In the genomic region with DNA sequence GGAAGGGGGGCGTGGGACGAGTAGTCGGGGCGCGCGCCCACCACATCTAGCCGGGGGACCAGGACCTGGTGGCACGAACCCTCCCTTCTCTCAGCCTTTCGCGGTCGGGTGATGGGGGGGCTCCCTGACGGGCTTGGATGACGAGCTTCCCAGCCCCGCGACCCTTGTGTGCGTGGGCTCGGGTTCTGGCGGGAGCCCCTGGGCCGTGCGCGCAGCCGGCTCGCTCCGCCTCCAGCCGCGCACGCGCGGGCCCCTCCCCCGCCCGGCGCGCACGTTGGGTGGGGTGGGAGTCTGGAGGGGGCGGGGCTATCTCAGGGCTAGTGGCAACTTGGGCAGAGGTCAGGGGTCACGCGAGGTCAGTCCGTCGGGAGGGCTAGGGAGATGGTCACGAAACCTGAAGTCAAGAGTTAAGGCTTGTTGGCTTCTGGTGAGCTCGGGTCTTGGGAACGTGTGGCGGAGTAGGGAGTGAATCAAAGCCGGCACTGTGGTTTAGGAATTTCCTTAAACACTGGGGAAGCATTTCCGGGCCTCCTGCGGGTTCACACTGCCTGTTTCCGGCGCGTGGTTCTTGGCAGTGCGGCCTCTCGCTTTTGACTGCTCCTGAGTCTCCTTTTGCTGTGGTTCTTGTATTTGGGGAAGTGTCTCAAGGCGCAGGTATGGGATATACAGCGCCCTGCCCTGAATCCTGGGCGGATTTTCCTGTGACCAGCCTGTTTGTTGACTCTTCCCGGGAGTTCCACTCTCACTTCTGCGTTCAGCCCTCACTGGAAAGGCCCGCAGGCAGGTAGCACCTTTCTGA, we compare ENCODE assay signal across 1 cellular context.
TF ChIP-seq lines count a peak whose summit lies in the region.

Gene SRCAP, plus strand, starts transcription at position 356 of the 799 bp plus-strand sequence. CDS start 1,654 bp downstream, outside the sequence.

TF ChIP-seq in HepG2, 621 proteins besides CTCF, POLR2A, EP300 and RAD21 (continued from another document and continues in another):
- TF ChIP-seq SNAPC4 (CRISPR knock-in tag; IDR thresholded peaks at IDR 0.05) = no peak
- no peak for TF ChIP-seq DPF2 (CRISPR knock-in tag; IDR thresholded peaks at IDR 0.05; ENCODE audit: borderline replicate concordance, low read depth)
- TF ChIP-seq MTA1 (CRISPR knock-in tag; IDR thresholded peaks at IDR 0.05; ENCODE audit: borderline replicate concordance) = 0 out of 2 replicates have a peak, but pooled peaks have one; percentile 34
- TF ChIP-seq ZSCAN5A (CRISPR knock-in tag; IDR thresholded peaks at IDR 0.05; ENCODE audit: borderline replicate concordance) = 0 out of 2 replicates have a peak, but pooled peaks have one; percentile 7
- TF ChIP-seq XRCC5 (optimal IDR thresholded peaks at IDR 0.05; ENCODE audit: low read length) = no peak
- TF ChIP-seq DMAP1 (CRISPR knock-in tag; IDR thresholded peaks at IDR 0.05) = no peak; the same call in 1 of the 2 replicates
- TF ChIP-seq RFX5 (IDR thresholded peaks at IDR 0.05; ENCODE audit: low read depth, low read length) = peak; percentile 37; the same call in 1 of the 2 replicates
- TF ChIP-seq ZNF484 (CRISPR knock-in tag; IDR thresholded peaks at IDR 0.05; ENCODE audit: borderline replicate concordance, low read depth) = no peak
- TF ChIP-seq, protein P1, sequence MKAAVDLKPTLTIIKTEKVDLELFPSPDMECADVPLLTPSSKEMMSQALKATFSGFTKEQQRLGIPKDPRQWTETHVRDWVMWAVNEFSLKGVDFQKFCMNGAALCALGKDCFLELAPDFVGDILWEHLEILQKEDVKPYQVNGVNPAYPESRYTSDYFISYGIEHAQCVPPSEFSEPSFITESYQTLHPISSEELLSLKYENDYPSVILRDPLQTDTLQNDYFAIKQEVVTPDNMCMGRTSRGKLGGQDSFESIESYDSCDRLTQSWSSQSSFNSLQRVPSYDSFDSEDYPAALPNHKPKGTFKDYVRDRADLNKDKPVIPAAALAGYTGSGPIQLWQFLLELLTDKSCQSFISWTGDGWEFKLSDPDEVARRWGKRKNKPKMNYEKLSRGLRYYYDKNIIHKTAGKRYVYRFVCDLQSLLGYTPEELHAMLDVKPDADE (CRISPR knock-in tag; IDR thresholded peaks at IDR 0.05) = peak; percentile 85; the same call in 1 of the 2 replicates
- TF ChIP-seq IKZF1 (IDR thresholded peaks at IDR 0.05) = no peak
- TF ChIP-seq ZFP62 (CRISPR knock-in tag; IDR thresholded peaks at IDR 0.05) = no peak
- TF ChIP-seq ZNF329 (CRISPR knock-in tag; IDR thresholded peaks at IDR 0.05; ENCODE audit: low read depth) = peak; percentile 39; the same call in 1 of the 2 replicates
- no peak for TF ChIP-seq RBAK (CRISPR knock-in tag; IDR thresholded peaks at IDR 0.05)
- TF ChIP-seq ZNF431 (CRISPR knock-in tag; IDR thresholded peaks at IDR 0.05; ENCODE audit: borderline replicate concordance, low read depth) = peak; percentile 2; the same call in 1 of the 2 replicates
- TF ChIP-seq BRF2 (CRISPR knock-in tag; IDR thresholded peaks at IDR 0.05) = peak; percentile 47; the same call in 1 of the 2 replicates
- TF ChIP-seq ZFYVE20 (CRISPR knock-in tag; IDR thresholded peaks at IDR 0.05; ENCODE audit: borderline replicate concordance, low read depth) = no peak; the same call in 1 of the 2 replicates
- no peak for TF ChIP-seq ZNF510 (CRISPR knock-in tag; IDR thresholded peaks at IDR 0.05; ENCODE audit: low read depth)
- TF ChIP-seq NR1H2 (CRISPR knock-in tag; IDR thresholded peaks at IDR 0.05; ENCODE audit: borderline replicate concordance, low read depth) = peak; percentile 16; the same call in 1 of the 2 replicates
- peak; percentile 41; the same call in 1 of the 2 replicates for TF ChIP-seq ZNF142 (CRISPR knock-in tag; IDR thresholded peaks at IDR 0.05)
- TF ChIP-seq, protein P2, sequence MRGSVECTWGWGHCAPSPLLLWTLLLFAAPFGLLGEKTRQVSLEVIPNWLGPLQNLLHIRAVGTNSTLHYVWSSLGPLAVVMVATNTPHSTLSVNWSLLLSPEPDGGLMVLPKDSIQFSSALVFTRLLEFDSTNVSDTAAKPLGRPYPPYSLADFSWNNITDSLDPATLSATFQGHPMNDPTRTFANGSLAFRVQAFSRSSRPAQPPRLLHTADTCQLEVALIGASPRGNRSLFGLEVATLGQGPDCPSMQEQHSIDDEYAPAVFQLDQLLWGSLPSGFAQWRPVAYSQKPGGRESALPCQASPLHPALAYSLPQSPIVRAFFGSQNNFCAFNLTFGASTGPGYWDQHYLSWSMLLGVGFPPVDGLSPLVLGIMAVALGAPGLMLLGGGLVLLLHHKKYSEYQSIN (CRISPR knock-in tag; IDR thresholded peaks at IDR 0.05; ENCODE audit: borderline replicate concordance) = no peak
- 0 out of 2 replicates have a peak, but pooled peaks have one; percentile 46 for TF ChIP-seq HIVEP1 (CRISPR knock-in tag; IDR thresholded peaks at IDR 0.05)
- no peak for TF ChIP-seq PHB2 (IDR thresholded peaks at IDR 0.05; ENCODE audit: partially characterized antibody)
- no peak for TF ChIP-seq ZNF382 (CRISPR knock-in tag; IDR thresholded peaks at IDR 0.05; ENCODE audit: borderline replicate concordance)
- no peak for TF ChIP-seq ATF1 (CRISPR knock-in tag; IDR thresholded peaks at IDR 0.05)
- TF ChIP-seq NFIC (IDR thresholded peaks at IDR 0.05; ENCODE audit: low read length) = no peak; the same call in 1 of the 2 replicates
- peak; percentile 46; the same call in 1 of the 2 replicates for TF ChIP-seq MXD4 (CRISPR knock-in tag; IDR thresholded peaks at IDR 0.05)
- TF ChIP-seq NFYC (CRISPR knock-in tag; IDR thresholded peaks at IDR 0.05) = no peak; the same call in 1 of the 2 replicates
- peak; percentile 83; the same call in 1 of the 2 replicates for TF ChIP-seq ZNF678 (CRISPR knock-in tag; IDR thresholded peaks at IDR 0.05)
- no peak for TF ChIP-seq ZNF766 (CRISPR knock-in tag; IDR thresholded peaks at IDR 0.05; ENCODE audit: borderline replicate concordance)
- 0 out of 2 replicates have a peak, but pooled peaks have one; percentile 15 for TF ChIP-seq ZNF792 (CRISPR knock-in tag; IDR thresholded peaks at IDR 0.05)
- TF ChIP-seq, protein P3, sequence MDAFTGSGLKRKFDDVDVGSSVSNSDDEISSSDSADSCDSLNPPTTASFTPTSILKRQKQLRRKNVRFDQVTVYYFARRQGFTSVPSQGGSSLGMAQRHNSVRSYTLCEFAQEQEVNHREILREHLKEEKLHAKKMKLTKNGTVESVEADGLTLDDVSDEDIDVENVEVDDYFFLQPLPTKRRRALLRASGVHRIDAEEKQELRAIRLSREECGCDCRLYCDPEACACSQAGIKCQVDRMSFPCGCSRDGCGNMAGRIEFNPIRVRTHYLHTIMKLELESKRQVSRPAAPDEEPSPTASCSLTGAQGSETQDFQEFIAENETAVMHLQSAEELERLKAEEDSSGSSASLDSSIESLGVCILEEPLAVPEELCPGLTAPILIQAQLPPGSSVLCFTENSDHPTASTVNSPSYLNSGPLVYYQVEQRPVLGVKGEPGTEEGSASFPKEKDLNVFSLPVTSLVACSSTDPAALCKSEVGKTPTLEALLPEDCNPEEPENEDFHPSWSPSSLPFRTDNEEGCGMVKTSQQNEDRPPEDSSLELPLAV (CRISPR knock-in tag; conservative IDR thresholded peaks at IDR 0.05; ENCODE audit: low read depth) = no peak
- no peak for TF ChIP-seq ATF6 (CRISPR knock-in tag; conservative IDR thresholded peaks at IDR 0.05)
- no peak for TF ChIP-seq ZMYM2 (CRISPR knock-in tag; IDR thresholded peaks at IDR 0.05)
- TF ChIP-seq THAP11 (CRISPR knock-in tag; IDR thresholded peaks at IDR 0.05) = peak; percentile 81
- TF ChIP-seq SMAD9 (CRISPR knock-in tag; IDR thresholded peaks at IDR 0.05) = 0 out of 2 replicates have a peak, but pooled peaks have one; percentile 53
